18 cellular contexts compared by ENCODE assay signal in genomic region chr17:74386397-74386796, GRCh38. TPM values are rescaled to one million over a fixed set of nuclear protein-coding genes. Genes with fewer than 3 reads are reported as not detected.
DNase-seq lines count a peak whose midpoint lies in the region; ATAC-seq and TF ChIP-seq lines count a peak whose summit lies in the region.
"Had no signal": no experiment of that assay in that cellular context is flagged by ENCODE, and none has a peak within 500 bp of the region (broad histone marks: within the 10 kb centered on the region; RNA-seq: fewer than 3 reads in every experiment).

No MANE protein-coding gene starts in this region.

- POLR2A ChIA-PET in WTC11 (lab: Charles Lee) = no interaction called here

- H3K4me1 Mint-ChIP-seq in WTC11 = peaks cover 21% of the 10 kb centered on the region
- no peaks in the 10 kb centered on the region for H3K4me1 Mint-ChIP-seq in activated T-helper 1 cell treated with anti-CD3 and anti-CD28 coated beads, Interleukin-12 subunit alpha, Interleukin-12 subunit beta, Interleukin-2, Interleukin-4 antibody, amounts not matched to agents 30 ng/mL and 10 ng/mL and 1 ng/mL, durations not matched to agents 14 hours and 24 hours and 36 hours (ENCODE audit: low read depth)
- H3K4me1 Mint-ChIP-seq: activated naive CD4-positive, alpha-beta T cell treated with anti-CD3 and anti-CD28 coated beads, Interleukin-2, amount 50 U/mL, for 24 hours; CD8-positive, alpha-beta memory T cell; naive B cell had no signal

- no peaks in the 10 kb centered on the region for H3K36me3 Mint-ChIP-seq in WTC11
- H3K36me3 Mint-ChIP-seq in activated T-helper 1 cell treated with anti-CD3 and anti-CD28 coated beads, Interleukin-12 subunit alpha, Interleukin-12 subunit beta, Interleukin-2, Interleukin-4 antibody, amounts not matched to agents 30 ng/mL and 10 ng/mL and 1 ng/mL, durations not matched to agents 14 hours and 24 hours and 36 hours (ENCODE audit: low read depth) = no peaks in the 10 kb centered on the region
- H3K36me3 Mint-ChIP-seq: activated naive CD4-positive, alpha-beta T cell treated with anti-CD3 and anti-CD28 coated beads, Interleukin-2, amount 50 U/mL, for 24 hours; CD8-positive, alpha-beta memory T cell had no signal

- ATAC-seq in WTC11 (no peak), HG02970 (IDR thresholded peaks at IDR 0.05; ENCODE audit: low FRiP score, unreplicated experiment) (no peak)

- in situ Hi-C loops in G401 (cut with HindIII; ENCODE audit: low sequenced_read_pairs) = no loop called here

- H3K4me3 ChIP-seq in fibroblast of the aortic adventitia (ENCODE audit: low read depth, low read length) = no peak overlapping the region
- H3K4me3 ChIP-seq: testis had no signal

- DNase-seq in G401 (ENCODE audit: low spot score) (peak; percentile 98), WTC11 (ENCODE audit: low spot score) (no peak), fibroblast of the aortic adventitia (ENCODE audit: low read depth) (peak; percentile 10), lung microvascular endothelial cell (ENCODE audit: low read depth in 2 of 2) (peak; percentile 9 to 19), DMS79 treated with DMSO at 0.1 percent for 48 hours (lab: John Stamatoyannopoulos, UW) (no peak)
- no peak for DNase-seq in activated T-helper 1 cell treated with anti-CD3 and anti-CD28 coated beads, Interleukin-12 subunit alpha, Interleukin-12 subunit beta, Interleukin-2, Interleukin-4 antibody, amounts not matched to agents 30 ng/mL and 10 ng/mL and 1 ng/mL, durations not matched to agents 14 hours and 24 hours and 36 hours (ENCODE audit: low spot score)
- DNase-seq in activated naive CD4-positive, alpha-beta T cell treated with anti-CD3 and anti-CD28 coated beads, Interleukin-2, amount 50 U/mL, for 16 hours = no peak
- DNase-seq: activated CD4-positive, CD25-positive, alpha-beta regulatory T cell treated with anti-CD3 and anti-CD28 coated beads, Interleukin-2, amount 50 U/mL, for 72 hours; CD8-positive, alpha-beta memory T cell; naive B cell; NCI-H2029 treated with DMSO at 0.1 percent for 48 hours; NCI-H69; SW 1271; testis had no signal

- intact Hi-C loops in activated T-helper 1 cell treated with anti-CD3 and anti-CD28 coated beads, Interleukin-12 subunit alpha, Interleukin-12 subunit beta, Interleukin-2, Interleukin-4 antibody, amounts not matched to agents 30 ng/mL and 10 ng/mL and 1 ng/mL, durations not matched to agents 14 hours and 24 hours and 36 hours (cut with micrococcal nuclease) = no loop called here

- no peaks in the 10 kb centered on the region for H3K9me3 Mint-ChIP-seq in WTC11
- H3K9me3 Mint-ChIP-seq in activated T-helper 1 cell treated with anti-CD3 and anti-CD28 coated beads, Interleukin-12 subunit alpha, Interleukin-12 subunit beta, Interleukin-2, Interleukin-4 antibody, amounts not matched to agents 30 ng/mL and 10 ng/mL and 1 ng/mL, durations not matched to agents 14 hours and 24 hours and 36 hours = no peaks in the 10 kb centered on the region
- H3K9me3 Mint-ChIP-seq: activated naive CD4-positive, alpha-beta T cell treated with anti-CD3 and anti-CD28 coated beads, Interleukin-2, amount 50 U/mL, for 24 hours; CD8-positive, alpha-beta memory T cell had no signal

- H3K4me3 Mint-ChIP-seq in WTC11 = no peak overlapping the region
- H3K4me3 Mint-ChIP-seq in activated T-helper 1 cell treated with anti-CD3 and anti-CD28 coated beads, Interleukin-12 subunit alpha, Interleukin-12 subunit beta, Interleukin-2, Interleukin-4 antibody, amounts not matched to agents 30 ng/mL and 10 ng/mL and 1 ng/mL, durations not matched to agents 14 hours and 24 hours and 36 hours = no peak overlapping the region
- H3K4me3 Mint-ChIP-seq: activated naive CD4-positive, alpha-beta T cell treated with anti-CD3 and anti-CD28 coated beads, Interleukin-2, amount 50 U/mL, for 24 hours; CD8-positive, alpha-beta memory T cell had no signal

- TF ChIP-seq CTCF in WTC11 (IDR thresholded peaks at IDR 0.05) (no peak), fibroblast of the aortic adventitia (IDR thresholded peaks at IDR 0.05; ENCODE audit: insufficient read depth, low read length) (no peak)

- H3K27me3 Mint-ChIP-seq in WTC11 (ENCODE audit: low read depth) = peaks cover 7% of the 10 kb centered on the region
- peaks cover 12% of the 10 kb centered on the region for H3K27me3 Mint-ChIP-seq in activated T-helper 1 cell treated with anti-CD3 and anti-CD28 coated beads, Interleukin-12 subunit alpha, Interleukin-12 subunit beta, Interleukin-2, Interleukin-4 antibody, amounts not matched to agents 30 ng/mL and 10 ng/mL and 1 ng/mL, durations not matched to agents 14 hours and 24 hours and 36 hours (ENCODE audit: insufficient read depth)
- H3K27me3 Mint-ChIP-seq: activated naive CD4-positive, alpha-beta T cell treated with anti-CD3 and anti-CD28 coated beads, Interleukin-2, amount 50 U/mL, for 24 hours had no signal

- peak overlapping the region; percentile 25; the same call in 1 of the 2 replicates for H3K27ac Mint-ChIP-seq in WTC11
- H3K27ac Mint-ChIP-seq in activated T-helper 1 cell treated with anti-CD3 and anti-CD28 coated beads, Interleukin-12 subunit alpha, Interleukin-12 subunit beta, Interleukin-2, Interleukin-4 antibody, amounts not matched to agents 30 ng/mL and 10 ng/mL and 1 ng/mL, durations not matched to agents 14 hours and 24 hours and 36 hours = no peak overlapping the region
- H3K27ac Mint-ChIP-seq: activated naive CD4-positive, alpha-beta T cell treated with anti-CD3 and anti-CD28 coated beads, Interleukin-2, amount 50 U/mL, for 24 hours had no signal

- CTCF ChIA-PET in WTC11 (lab: Charles Lee) = interaction anchor here (0.6 to 2.6 kb wide), 3 partner anchors 19 to 191 kb away, joined by 4 to 9 read pairs (median 8); partner anchors contain the start of gene GPR142

TF ChIP-seq in WTC11, 78 proteins besides CTCF, POLR2A, EP300 and RAD21:
- TF ChIP-seq JUN (CRISPR knock-in tag; IDR thresholded peaks at IDR 0.05) = no peak

RNA-seq across cellular contexts. Expression of gene GPR142, which starts 19.1 kb away (rescaled TPM):
- not detected in 2 replicates for total RNA-seq in G401 (2014; rRNA removed; shearing (Covaris generic))
- total RNA-seq in WTC11 (2021) (0.25 to 0.73 TPM in 2 of 3 replicates, not detected in the other), fibroblast of the aortic adventitia (ENCODE audit: low replicate concordance) (not detected in 2 replicates), lung microvascular endothelial cell (not detected in 2 replicates)
- total RNA-seq in activated T-helper 1 cell treated with anti-CD3 and anti-CD28 coated beads, Interleukin-12 subunit alpha, Interleukin-12 subunit beta, Interleukin-2, Interleukin-4 antibody, amounts not matched to agents 30 ng/mL and 10 ng/mL and 1 ng/mL, durations not matched to agents 14 hours and 24 hours and 36 hours = not detected in 2 replicates
- total RNA-seq: CD8-positive, alpha-beta memory T cell; kidney epithelial cell; LHCN-M2 had no signal

RNA-seq across cellular contexts. Expression of gene BTBD17, which starts 24.7 kb away (rescaled TPM):
- not detected in 2 replicates for total RNA-seq in G401 (2014; rRNA removed; shearing (Covaris generic))
- 0.94 to 2.1 TPM (median 2.0 TPM) in 3 replicates for total RNA-seq in WTC11 (2021)
- not detected in 2 replicates for total RNA-seq in fibroblast of the aortic adventitia (ENCODE audit: low replicate concordance)
- not detected in 2 replicates for total RNA-seq in lung microvascular endothelial cell
- total RNA-seq in activated T-helper 1 cell treated with anti-CD3 and anti-CD28 coated beads, Interleukin-12 subunit alpha, Interleukin-12 subunit beta, Interleukin-2, Interleukin-4 antibody, amounts not matched to agents 30 ng/mL and 10 ng/mL and 1 ng/mL, durations not matched to agents 14 hours and 24 hours and 36 hours = not detected in 2 replicates
- total RNA-seq: CD8-positive, alpha-beta memory T cell; kidney epithelial cell; LHCN-M2 had no signal

RNA-seq across cellular contexts. Expression of gene GPRC5C, which starts 45.5 kb away (rescaled TPM):
- 8.7 and 9.4 TPM in 2 replicates for total RNA-seq in G401 (2014; rRNA removed; shearing (Covaris generic))
- 19.6 to 20.7 TPM (median 20.6 TPM) in 3 replicates for total RNA-seq in WTC11 (2021)
- total RNA-seq in fibroblast of the aortic adventitia (ENCODE audit: low replicate concordance) = 0.99 and 24.4 TPM in 2 replicates
- total RNA-seq in lung microvascular endothelial cell = 0.22 and 0.40 TPM in 2 replicates
- 0.86 TPM in 1 of 2 replicates, not detected in the other for total RNA-seq in activated T-helper 1 cell treated with anti-CD3 and anti-CD28 coated beads, Interleukin-12 subunit alpha, Interleukin-12 subunit beta, Interleukin-2, Interleukin-4 antibody, amounts not matched to agents 30 ng/mL and 10 ng/mL and 1 ng/mL, durations not matched to agents 14 hours and 24 hours and 36 hours
- total RNA-seq: LHCN-M2 had no signal

Comparison
In these comparisons a context has a peak if more than half of its experiments do, and no peak if none do; other contexts are left out.
1. DNase-seq: peak in G401 (single experiment), fibroblast of the aortic adventitia (single experiment) and lung microvascular endothelial cell (2 of 2); none in WTC11 (single experiment), DMS79 treated with DMSO at 0.1 percent for 48 hours (single experiment), activated T-helper 1 cell treated with anti-CD3 and anti-CD28 coated beads, Interleukin-12 subunit alpha, Interleukin-12 subunit beta, Interleukin-2, Interleukin-4 antibody, amounts not matched to agents 30 ng/mL and 10 ng/mL and 1 ng/mL, durations not matched to agents 14 hours and 24 hours and 36 hours (single experiment) and activated naive CD4-positive, alpha-beta T cell treated with anti-CD3 and anti-CD28 coated beads, Interleukin-2, amount 50 U/mL, for 16 hours (single experiment).